Comparison of ENCODE assay signal across 16 cellular contexts in genomic region chr20:59731371-59731770, GRCh38.
DNase-seq lines count a peak whose midpoint lies in the region; ATAC-seq and TF ChIP-seq lines count a peak whose summit lies in the region.
"Had no signal": no experiment of that assay in that cellular context is flagged by ENCODE, and none has a peak within 500 bp of the region (broad histone marks: within the 10 kb centered on the region; RNA-seq: fewer than 3 reads in every experiment).

No MANE protein-coding gene starts in this region.

- H3K9me2 ChIP-seq in SK-N-SH: no peaks in the 10 kb centered on the region

- ATAC-seq in SK-N-SH treated with all-trans-retinoic acid at 6 μM for 48 hours (no peak), aorta (ENCODE audit: low FRiP score) (no peak), GM19467 (IDR thresholded peaks at IDR 0.05; ENCODE audit: unreplicated experiment) (no peak)
- ATAC-seq: A549, GM12878 had no signal

- no peak overlapping the region for H2AFZ ChIP-seq in SK-N-SH (ENCODE audit: low read depth)
- H2AFZ ChIP-seq: GM23248 had no signal

- CTCF ChIA-PET in SK-N-SH (lab: Yijun Ruan, JAX): interaction anchor here (0.9 to 3.3 kb wide), 4 partner anchors 50 to 171 kb away, joined by 3 to 15 read pairs (median 4); no protein-coding TSS in a partner anchor

- no peaks in the 10 kb centered on the region for H3K9me3 ChIP-seq in SK-N-SH
- no peaks in the 10 kb centered on the region for H3K9me3 ChIP-seq in aorta (ENCODE audit: control insufficient read depth, low read length)
- H3K9me3 ChIP-seq: A549, BLaER1, HAP-1 had no signal

- H3K4me2 ChIP-seq in SK-N-SH: no peak overlapping the region
- H3K4me2 ChIP-seq: A549 had no signal

- peaks cover 0 to 12% of the 10 kb centered on the region in 2 experiments; a peak in 2 of 4 replicates for H3K4me1 ChIP-seq in SK-N-SH (ENCODE audit: control insufficient read depth in 1 of 2, insufficient read depth in 2 of 2, low read depth in 1 of 2, low read length in 1 of 2)
- no peaks in the 10 kb centered on the region for H3K4me1 ChIP-seq in aorta (ENCODE audit: control insufficient read depth in 1 of 2, insufficient read depth in 2 of 2, low read length in 2 of 2)
- H3K4me1 ChIP-seq: A549, HAP-1 had no signal

- H3K27me3 ChIP-seq in SK-N-SH (ENCODE audit: insufficient read depth) (no peaks in the 10 kb centered on the region), aorta (ENCODE audit: control insufficient read depth in 1 of 2, insufficient read depth in 2 of 2, low read length in 1 of 2) (no peaks in the 10 kb centered on the region)
- H3K27me3 ChIP-seq: BLaER1 had no signal

- H3K4me3 ChIP-seq in SK-N-SH (ENCODE audit: low read depth in 2 of 2, low read length in 1 of 2): no peak overlapping the region
- H3K4me3 ChIP-seq in aorta (ENCODE audit: low read length in 2 of 2): no peak overlapping the region
- H3K4me3 ChIP-seq: A549, BLaER1, GM12878, GM23248, HAP-1 had no signal

- H3K79me2 ChIP-seq in SK-N-SH (ENCODE audit: insufficient read depth): no peaks in the 10 kb centered on the region

- intact Hi-C loops in aorta (cut with DNase I): no loop called here

- WGBS in SK-N-SH (ENCODE audit: low lambda C conversion rate): 17% methylated on average over 2 of the region's 2 CpGs
- WGBS in aorta, 2 donors: 55 to 69% methylated on average over 2 of the region's 2 CpGs

- H3K9ac ChIP-seq in SK-N-SH: no peak overlapping the region
- H3K9ac ChIP-seq: BLaER1, GM23248 had no signal

- H3K27ac ChIP-seq in SK-N-SH (ENCODE audit: low read depth in 2 of 2, low read length in 1 of 2) (no peak overlapping the region), aorta (ENCODE audit: low read depth in 1 of 2, low read length in 2 of 2) (no peak overlapping the region)
- H3K27ac ChIP-seq: 22Rv1, A549, BLaER1, GM23248, HL-60 had no signal

- H3K36me3 ChIP-seq in SK-N-SH (replicated peaks in 1 of 2; ENCODE audit: control insufficient read depth in 1 of 2, insufficient read depth in 2 of 2, low read length in 1 of 2) (no peaks in the 10 kb centered on the region), aorta (ENCODE audit: control insufficient read depth in 1 of 2, insufficient read depth in 2 of 2, low read length in 1 of 2) (no peaks in the 10 kb centered on the region)
- H3K36me3 ChIP-seq: HAP-1 had no signal

- TF ChIP-seq EP300 in SK-N-SH (IDR thresholded peaks at IDR 0.05; ENCODE audit: borderline replicate concordance in 1 of 2, low read depth in 1 of 2, low read length in 1 of 2): peak in 1 of 2 experiments; percentile 52; a peak in 1 of 4 replicates

- DNase-seq in SK-N-SH: peak; percentile 59
- DNase-seq in cerebellar cortex (ENCODE audit: low spot score): peak; percentile 82
- peak; percentile 27 for DNase-seq in inferior parietal cortex (ENCODE audit: extremely low spot score)
- no peak for DNase-seq in aorta
- no peak for DNase-seq in AML-193 (lab: John Stamatoyannopoulos, UW)
- DNase-seq: CD4-positive, alpha-beta memory T cell; DMS79 treated with DMSO at 0.1 percent for 48 hours; GM23248 had no signal

- no peak for TF ChIP-seq RAD21 in SK-N-SH (IDR thresholded peaks at IDR 0.05; ENCODE audit: low read length)

- H3F3A ChIP-seq in SK-N-SH (replicated peaks; ENCODE audit: insufficient read depth): no peaks in the 10 kb centered on the region

- POLR2A ChIA-PET in SK-N-SH (lab: Yijun Ruan, JAX): interaction anchor here (0.6 kb wide), 1 partner anchor 127 kb away, joined by 7 read pairs; the partner anchor contains the start of gene PHACTR3

- TF ChIP-seq CTCF in SK-N-SH (IDR thresholded peaks at IDR 0.05): no peak

- H4K20me1 ChIP-seq in SK-N-SH (ENCODE audit: insufficient read depth): no peaks in the 10 kb centered on the region

TF ChIP-seq in SK-N-SH, 30 proteins besides CTCF, POLR2A, EP300 and RAD21:
- 0 out of 2 replicates have a peak, but pooled peaks have one; percentile 20 for TF ChIP-seq GATA2 (CRISPR knock-in tag; IDR thresholded peaks at IDR 0.05)
- no peak for TF ChIP-seq ELF1 (IDR thresholded peaks at IDR 0.05)

TF ChIP-seq in SK-N-SH treated with all-trans-retinoic acid at 6 μM for 48 hours, 23 proteins besides CTCF, POLR2A, EP300 and RAD21:
- TF ChIP-seq PATZ1 (CRISPR knock-in tag; IDR thresholded peaks at IDR 0.05; ENCODE audit: borderline replicate concordance) (no peak), ARNTL (CRISPR knock-in tag; IDR thresholded peaks at IDR 0.05; ENCODE audit: borderline replicate concordance, low read depth) (no peak), PPARA (CRISPR knock-in tag; IDR thresholded peaks at IDR 0.05; ENCODE audit: borderline replicate concordance) (no peak), ZNF70 (CRISPR knock-in tag; IDR thresholded peaks at IDR 0.05) (no peak), TSHZ2 (CRISPR knock-in tag; IDR thresholded peaks at IDR 0.05) (no peak), POU6F1 (CRISPR knock-in tag; IDR thresholded peaks at IDR 0.05; ENCODE audit: borderline replicate concordance, low read depth) (no peak), ISL1 (CRISPR knock-in tag; IDR thresholded peaks at IDR 0.05) (no peak), RARB (CRISPR knock-in tag; IDR thresholded peaks at IDR 0.05) (no peak), BACH2 (CRISPR knock-in tag; IDR thresholded peaks at IDR 0.05; ENCODE audit: borderline replicate concordance) (no peak), ZFP3 (CRISPR knock-in tag; IDR thresholded peaks at IDR 0.05) (no peak), TCF4 (CRISPR knock-in tag; IDR thresholded peaks at IDR 0.05; ENCODE audit: borderline replicate concordance) (no peak), ESRRG (CRISPR knock-in tag; IDR thresholded peaks at IDR 0.05) (no peak), ZC3H10 (CRISPR knock-in tag; IDR thresholded peaks at IDR 0.05) (no peak)
- TF ChIP-seq, protein P1, sequence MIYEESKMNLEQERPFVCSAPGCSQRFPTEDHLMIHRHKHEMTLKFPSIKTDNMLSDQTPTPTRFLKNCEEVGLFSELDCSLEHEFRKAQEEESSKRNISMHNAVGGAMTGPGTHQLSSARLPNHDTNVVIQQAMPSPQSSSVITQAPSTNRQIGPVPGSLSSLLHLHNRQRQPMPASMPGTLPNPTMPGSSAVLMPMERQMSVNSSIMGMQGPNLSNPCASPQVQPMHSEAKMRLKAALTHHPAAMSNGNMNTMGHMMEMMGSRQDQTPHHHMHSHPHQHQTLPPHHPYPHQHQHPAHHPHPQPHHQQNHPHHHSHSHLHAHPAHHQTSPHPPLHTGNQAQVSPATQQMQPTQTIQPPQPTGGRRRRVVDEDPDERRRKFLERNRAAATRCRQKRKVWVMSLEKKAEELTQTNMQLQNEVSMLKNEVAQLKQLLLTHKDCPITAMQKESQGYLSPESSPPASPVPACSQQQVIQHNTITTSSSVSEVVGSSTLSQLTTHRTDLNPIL (CRISPR knock-in tag; IDR thresholded peaks at IDR 0.05; ENCODE audit: low read depth): no peak

Comparison
In these comparisons a context has a peak if more than half of its experiments do, and no peak if none do; other contexts are left out.
1. DNase-seq: peak in SK-N-SH (single experiment), cerebellar cortex (single experiment) and inferior parietal cortex (single experiment); none in aorta (0 of 2) and AML-193 (0 of 2).